ENCODE assay signal across 8 cellular contexts in the genomic region with DNA sequence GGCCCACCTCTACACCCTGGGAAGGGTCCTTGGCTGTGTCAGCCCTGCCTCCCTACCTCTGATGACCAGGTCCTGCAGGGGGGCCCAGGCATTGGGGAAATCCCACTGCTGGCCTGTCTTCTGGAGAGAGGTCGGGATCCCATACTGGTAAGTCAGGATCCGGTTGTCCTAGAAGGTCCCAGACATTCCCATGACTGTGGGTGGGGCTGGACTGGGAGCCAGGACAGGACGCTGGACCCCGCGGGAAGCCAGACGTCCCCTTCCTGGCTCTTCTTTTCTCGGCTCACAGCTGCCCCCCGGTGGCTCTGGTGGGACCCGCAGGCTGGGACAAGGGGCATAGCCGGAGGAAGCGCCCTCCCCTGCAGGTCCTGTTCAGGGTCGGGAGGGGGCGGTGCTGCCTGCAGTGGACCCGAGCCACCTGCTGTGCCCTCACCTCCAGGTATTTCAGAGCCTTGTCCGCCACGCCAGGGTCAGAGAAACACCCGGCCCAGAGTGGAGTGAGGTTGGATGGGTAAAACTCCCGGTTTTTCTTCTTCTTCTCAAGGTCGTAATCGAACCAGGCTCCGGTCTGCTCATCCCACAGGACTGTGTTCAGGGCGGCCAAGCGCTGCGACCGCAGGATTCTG. TPM values are rescaled to one million over a fixed set of nuclear protein-coding genes. Genes with fewer than 3 reads are reported as not detected.
DNase-seq lines count a peak whose midpoint lies in the region; ATAC-seq, FAIRE-seq and TF ChIP-seq lines count a peak whose summit lies in the region.

No MANE protein-coding gene starts in this region.

- no peak overlapping the region for H4K5ac ChIP-seq in H1 (ENCODE audit: insufficient read length, low read depth, low read length)

- H2BK20ac ChIP-seq in H1 (ENCODE audit: low read length) = no peak overlapping the region

- DNase-seq in AG04450 (ENCODE audit: low read depth, low spot score) (peak; percentile 42), HT1080 (ENCODE audit: low read depth) (peak; percentile 85), NOMO-1 (lab: John Stamatoyannopoulos, UW; ENCODE audit: unreplicated experiment in 2 of 2) (peak; percentile 80 to 84), H1 (ENCODE audit: low read depth in 1 of 2, low spot score in 2 of 2) (peak; percentile 88 to 100), mesenchymal stem cell (peak; percentile 89)
- peak; percentile 66 to 94 (median 89) for DNase-seq in activated CD8-positive, alpha-beta memory T cell treated with anti-CD3 and anti-CD28 coated beads for 48 hours (ENCODE audit: low read depth in 2 of 3, low spot score in 2 of 3)
- DNase-seq in stimulated activated CD8-positive, alpha-beta memory T cell treated with anti-CD3 and anti-CD28 coated beads, Interleukin-15, amount 100 ng/mL, for 1 hour (ENCODE audit: low read depth) = peak; percentile 86

- peak in 1 of 2 experiments; percentile 55; a peak in 1 of 3 replicates for TF ChIP-seq EP300 in H1 (IDR thresholded peaks at IDR 0.05; ENCODE audit: borderline replicate concordance in 1 of 2, low read depth in 2 of 2, low read length in 2 of 2)

- no peak for TF ChIP-seq POLR2A in H1 (IDR thresholded peaks at IDR 0.05; ENCODE audit: control extremely low read depth in 1 of 2, low read depth in 2 of 2, low read length in 2 of 2)

- no peak overlapping the region; the same call in 1 of the 2 replicates for H2AFZ ChIP-seq in H1 (ENCODE audit: low read length)
- H2AFZ ChIP-seq in mesenchymal stem cell (ENCODE audit: low read depth, low read length) = no peak overlapping the region

- peaks cover 2 to 6% of the 10 kb centered on the region in 2 experiments for H4K20me1 ChIP-seq in H1 (replicated peaks in 1 of 2; ENCODE audit: control insufficient read depth in 1 of 2, insufficient read depth in 2 of 2, low read length in 2 of 2)

- H3K79me2 ChIP-seq in H1 (ENCODE audit: control insufficient read depth in 1 of 2, insufficient read depth in 2 of 2, low read length in 2 of 2) = no peaks in the 10 kb centered on the region

- H3K27ac ChIP-seq in AG04450 (ENCODE audit: low read depth, low read length) (peak overlapping the region; percentile 47), H1 (ENCODE audit: low read depth, low read length) (no peak overlapping the region), mesenchymal stem cell (ENCODE audit: low read length, poor library complexity, severe bottlenecking) (peak overlapping the region; percentile 25)

- H3K56ac ChIP-seq in H1 (replicated peaks; ENCODE audit: insufficient read length, low read depth, low read length) = no peak overlapping the region

- POLR2A ChIA-PET in AG04450 (lab: Yijun Ruan, JAX) (interaction anchor here (1.0 to 1.2 kb wide), 2 partner anchors 26 to 51 kb away, joined by 3 read pairs; no protein-coding TSS in a partner anchor), H1 (lab: Charles Lee; ENCODE audit: partially characterized antibody) (interaction anchor here (1.0 to 16.1 kb wide), 15 partner anchors 8 to 266 kb away, joined by 3 to 271 read pairs (median 4); a partner anchor contains a TSS)

- H3K9me3 ChIP-seq in AG04450 (ENCODE audit: control insufficient read depth, insufficient read depth, low read length) (no peaks in the 10 kb centered on the region), H1 (ENCODE audit: insufficient read depth in 2 of 2, low read depth in 1 of 2, low read length in 1 of 2) (no peaks in the 10 kb centered on the region), mesenchymal stem cell (ENCODE audit: control insufficient read depth, low read length) (no peaks in the 10 kb centered on the region)

- peak; percentile 90 for TF ChIP-seq CTCF in AG04450 (IDR thresholded peaks at IDR 0.05; ENCODE audit: low read depth, low read length)
- TF ChIP-seq CTCF in H1 (IDR thresholded peaks at IDR 0.05; ENCODE audit: control extremely low read depth in 1 of 3, insufficient read depth in 1 of 3, low read depth in 1 of 3, low read length in 3 of 3) = peak; percentile 90 to 99 (median 99)

- H2AK5ac ChIP-seq in H1 (ENCODE audit: low read depth, low read length) (no peak overlapping the region), mesenchymal stem cell (ENCODE audit: low read length, severe bottlenecking) (no peak overlapping the region)

- TF ChIP-seq RAD21 in H1 (IDR thresholded peaks at IDR 0.05 in 1 of 2, conservative IDR thresholded peaks at IDR 0.05 in 1 of 2; ENCODE audit: low read depth in 2 of 2, low read length in 2 of 2) = peak; percentile 86 to 88

- CTCF ChIA-PET in AG04450 (lab: Charles Lee) = interaction anchor here (0.7 to 2.6 kb wide), 11 partner anchors 9 to 306 kb away, joined by 3 to 15 read pairs (median 4); a partner anchor contains a TSS
- CTCF ChIA-PET in H1 (lab: Charles Lee; ENCODE audit: partially characterized antibody) = interaction anchor here (0.7 to 8.5 kb wide), 27 partner anchors 8 to 318 kb away, joined by 3 to 89 read pairs (median 6); a partner anchor contains a TSS

- ATAC-seq in GM18909 (IDR thresholded peaks at IDR 0.05; ENCODE audit: poor library complexity, unreplicated experiment) = peak; percentile 75

- H3K79me1 ChIP-seq in H1 (ENCODE audit: low read depth, low read length) (no peaks in the 10 kb centered on the region), mesenchymal stem cell (replicated peaks; ENCODE audit: low read length, poor library complexity, severe bottlenecking) (peaks cover 9% of the 10 kb centered on the region)

- no peak overlapping the region for H4K8ac ChIP-seq in H1 (ENCODE audit: extremely low read depth, insufficient read depth, low read length)
- H4K8ac ChIP-seq in mesenchymal stem cell (ENCODE audit: low read length) = peak overlapping the region; percentile 33

- H3K36me3 ChIP-seq in H1 (ENCODE audit: control insufficient read depth in 2 of 4, insufficient read depth in 4 of 4, low read length in 3 of 4) (peaks cover 0 to 10% (median 5%) of the 10 kb centered on the region in 4 experiments; a peak in 5 of 8 replicates), mesenchymal stem cell (ENCODE audit: control insufficient read depth in 1 of 2, insufficient read depth in 2 of 2, low read depth in 1 of 2, low read length in 2 of 2) (peaks cover 38 to 58% of the 10 kb centered on the region in 2 experiments)

- H3K9ac ChIP-seq in H1 (replicated peaks in 1 of 4; ENCODE audit: extremely low read depth in 1 of 4, low read depth in 3 of 4, low read length in 3 of 4) (no peak overlapping the region; a peak in 1 of 7 replicates), mesenchymal stem cell (ENCODE audit: low read length) (peak overlapping the region; percentile 25)

- peak overlapping the region; percentile 80; the same call in 1 of the 2 replicates for H2BK12ac ChIP-seq in H1 (ENCODE audit: low read depth, low read length)
- H2BK12ac ChIP-seq in mesenchymal stem cell (ENCODE audit: low read length in 2 of 2) = peak overlapping the region in 1 of 2 experiments; percentile 49

- H2BK120ac ChIP-seq in H1 (replicated peaks; ENCODE audit: low read depth, low read length) = no peak overlapping the region
- H2BK120ac ChIP-seq in mesenchymal stem cell (ENCODE audit: low read depth, low read length) = no peak overlapping the region

- H2BK5ac ChIP-seq in H1 (ENCODE audit: low read depth, low read length) = peak overlapping the region; percentile 75; the same call in 1 of the 2 replicates
- H2BK5ac ChIP-seq in mesenchymal stem cell (ENCODE audit: low read depth, low read length, poor library complexity, severe bottlenecking) = no peak overlapping the region

- FAIRE-seq in H1 (lab: Jason Lieb, UNC) = peak; percentile 79

- no peak overlapping the region for H3K14ac ChIP-seq in H1 (ENCODE audit: insufficient read length)
- no peak overlapping the region for H3K14ac ChIP-seq in mesenchymal stem cell (ENCODE audit: low read length in 2 of 2)

- H2BK15ac ChIP-seq in H1 (ENCODE audit: low read length) (peak overlapping the region; percentile 61; the same call in 1 of the 2 replicates), mesenchymal stem cell (ENCODE audit: low read depth, poor library complexity, severe bottlenecking) (no peak overlapping the region)

- H3K4me2 ChIP-seq in H1 (ENCODE audit: insufficient read depth in 1 of 2, low read depth in 2 of 2, low read length in 2 of 2) (peak overlapping the region; percentile 0 to 41; a peak in 3 of 4 replicates), mesenchymal stem cell (ENCODE audit: low read length, poor library complexity, severe bottlenecking) (no peak overlapping the region)

- H3K23me2 ChIP-seq in H1 (ENCODE audit: low read depth, low read length) = no peaks in the 10 kb centered on the region; the same call in 1 of the 2 replicates

- 22% methylated on average over 25 of the region's 25 CpGs; no CpG with 5 or more reads in 1 of the 2 experiments for WGBS in H1 (ENCODE audit: extremely low coverage in 1 of 2, insufficient coverage in 1 of 2, insufficient read length in 1 of 2, insufficient replicate concordance in 2 of 2, low coverage in 1 of 2, low lambda C conversion rate in 2 of 2, missing lambda C conversion rate in 1 of 2), 2 experiments
- WGBS in mesenchymal stem cell = 28% methylated on average over 24 of the region's 25 CpGs

- H4K91ac ChIP-seq in H1 (replicated peaks; ENCODE audit: insufficient read length, low read length) (no peak overlapping the region), mesenchymal stem cell (ENCODE audit: low read length) (no peak overlapping the region)

- no peak overlapping the region for H3K4me3 ChIP-seq in AG04450 (ENCODE audit: low read depth, low read length)
- H3K4me3 ChIP-seq in H1 (ENCODE audit: extremely low read depth in 1 of 4, insufficient read depth in 2 of 4, low read depth in 3 of 4, low read length in 4 of 4) = no peak overlapping the region
- no peak overlapping the region for H3K4me3 ChIP-seq in mesenchymal stem cell (ENCODE audit: insufficient read depth in 1 of 2, low read depth in 1 of 2, low read length in 2 of 2)

- peak overlapping the region; percentile 60 for H3K18ac ChIP-seq in H1 (ENCODE audit: extremely low read depth, low read length)
- H3K18ac ChIP-seq in mesenchymal stem cell (ENCODE audit: low read depth in 1 of 2, low read length in 2 of 2) = peak overlapping the region in 1 of 2 experiments; percentile 5

- H3K4ac ChIP-seq in H1 (replicated peaks; ENCODE audit: insufficient read length, low read depth, low read length) = no peak overlapping the region
- no peak overlapping the region for H3K4ac ChIP-seq in mesenchymal stem cell (ENCODE audit: low read depth in 1 of 2, low read length in 2 of 2)

- H3K4me1 ChIP-seq in H1 (replicated peaks in 1 of 4; ENCODE audit: control insufficient read depth in 3 of 4, insufficient read depth in 4 of 4, low read length in 3 of 4) = peaks cover 0 to 27% (median 22%) of the 10 kb centered on the region in 4 experiments; a peak in 6 of 7 replicates
- peaks cover 36% of the 10 kb centered on the region for H3K4me1 ChIP-seq in mesenchymal stem cell (ENCODE audit: control insufficient read depth, insufficient read depth, low read depth, low read length)

- H3K23ac ChIP-seq in H1 (ENCODE audit: insufficient read length) (no peak overlapping the region), mesenchymal stem cell (ENCODE audit: low read length in 2 of 2) (no peak overlapping the region)

- H3K27me3 ChIP-seq in AG04450 (ENCODE audit: control insufficient read depth, insufficient read depth, low read length) (no peaks in the 10 kb centered on the region), H1 (replicated peaks in 1 of 4; ENCODE audit: control insufficient read depth in 3 of 4, extremely low read depth in 1 of 4, insufficient read depth in 3 of 4, low read length in 3 of 4) (no peaks in the 10 kb centered on the region), mesenchymal stem cell (ENCODE audit: control insufficient read depth in 1 of 2, insufficient read depth in 1 of 2, low read length in 2 of 2) (no peaks in the 10 kb centered on the region)

RNA-seq across cellular contexts. Expression of a gene that starts 20.0 kb away (rescaled TPM):
- polyA plus RNA-seq in AG04450 (2011; rRNA removed) = not detected in 2 replicates
- not detected in 2 replicates for polyA minus RNA-seq in AG04450 (2011; rRNA and poly(A)+ RNA removed)
- total RNA-seq in HT1080 (2014; rRNA removed; shearing (Covaris generic)) = not detected in 2 replicates
- not detected in 2 replicates for polyA plus RNA-seq in HT1080 (2015; cell fraction: cytosol; rRNA removed)
- polyA plus RNA-seq in HT1080 (2015; cell fraction: nucleus; rRNA removed) = not detected in 2 replicates
- total RNA-seq in H1 (2021; fragmentation: NEBNext Ultra II Directional; extraction: Animal tissue kit (Norgen Biotek cat#: 25700)) = not detected in 2 replicates
- 0.03 TPM in 1 of 2 replicates, not detected in the other for polyA plus RNA-seq in H1 (2011; rRNA removed)
- not detected for polyA plus RNA-seq in H1 (2011; cell fraction: cytosol; rRNA removed)
- 0.20 TPM for polyA plus RNA-seq in H1 (2011; cell fraction: nucleus; rRNA removed)
- 0.16 to 0.46 TPM (median 0.27 TPM) in 4 replicates for polyA plus RNA-seq in H1 (2012, experiment 1 of 2)
- polyA plus RNA-seq in H1 (2012, experiment 2 of 2) = 0.45 TPM
- not detected for polyA plus RNA-seq in H1 (2013, experiment 1 of 2)
- not detected for polyA plus RNA-seq in H1 (2013, experiment 2 of 2)
- polyA minus RNA-seq in H1 (2011; rRNA and poly(A)+ RNA removed) = not detected in 2 replicates
- not detected for polyA minus RNA-seq in H1 (2011; cell fraction: cytosol; rRNA and poly(A)+ RNA removed)
- polyA minus RNA-seq in H1 (2011; cell fraction: nucleus; rRNA and poly(A)+ RNA removed) = not detected
- not detected for polyA plus RNA-seq in mesenchymal stem cell (2013, experiment 1 of 2)
- polyA plus RNA-seq in mesenchymal stem cell (2013, experiment 2 of 2) = not detected

RNA-seq across cellular contexts. Expression of a gene that starts 52.0 kb away (rescaled TPM):
- polyA plus RNA-seq in AG04450 (2011; rRNA removed) (83.0 and 97.6 TPM in 2 replicates), H1 (2011; rRNA removed) (53.9 and 70.6 TPM in 2 replicates)
- 122 and 164 TPM in 2 replicates for polyA minus RNA-seq in AG04450 (2011; rRNA and poly(A)+ RNA removed)
- 42.2 and 48.7 TPM in 2 replicates for total RNA-seq in HT1080 (2014; rRNA removed; shearing (Covaris generic))
- 33.0 TPM in 2 replicates for polyA plus RNA-seq in HT1080 (2015; cell fraction: cytosol; rRNA removed)
- polyA plus RNA-seq in HT1080 (2015; cell fraction: nucleus; rRNA removed) = 103 and 106 TPM in 2 replicates
- total RNA-seq in H1 (2021; fragmentation: NEBNext Ultra II Directional; extraction: Animal tissue kit (Norgen Biotek cat#: 25700)) = 74.8 and 74.9 TPM in 2 replicates
- polyA plus RNA-seq in H1 (2011; cell fraction: cytosol; rRNA removed) = 66.4 TPM
- polyA plus RNA-seq in H1 (2011; cell fraction: nucleus; rRNA removed) = 211 TPM
- 47.2 to 67.0 TPM (median 64.5 TPM) in 4 replicates for polyA plus RNA-seq in H1 (2012, experiment 1 of 2)
- 57.7 TPM for polyA plus RNA-seq in H1 (2012, experiment 2 of 2)
- polyA plus RNA-seq in H1 (2013, experiment 1 of 2) = 44.2 TPM
- polyA plus RNA-seq in H1 (2013, experiment 2 of 2) = 40.0 TPM
- 57.0 and 74.3 TPM in 2 replicates for polyA minus RNA-seq in H1 (2011; rRNA and poly(A)+ RNA removed)
- polyA minus RNA-seq in H1 (2011; cell fraction: cytosol; rRNA and poly(A)+ RNA removed) = 57.3 TPM
- 100 TPM for polyA minus RNA-seq in H1 (2011; cell fraction: nucleus; rRNA and poly(A)+ RNA removed)
- polyA plus RNA-seq in mesenchymal stem cell (2013, experiment 1 of 2) = 124 TPM
- 114 TPM for polyA plus RNA-seq in mesenchymal stem cell (2013, experiment 2 of 2)

Comparison
In these comparisons a context has a peak if more than half of its experiments do, and no peak if none do; other contexts are left out.
1. DNase-seq: peak in every context shown above with its lines; median percentile 94 in H1; 89 in activated CD8-positive, alpha-beta memory T cell treated with anti-CD3 and anti-CD28 coated beads for 48 hours; 89 in mesenchymal stem cell; 86 in stimulated activated CD8-positive, alpha-beta memory T cell treated with anti-CD3 and anti-CD28 coated beads, Interleukin-15, amount 100 ng/mL, for 1 hour; 85 in HT1080; 82 in NOMO-1; 42 in AG04450.